ENCODE assay signal across 19 cellular contexts in genomic region chr5:116613445-116613844, GRCh38. TPM values are rescaled to one million over a fixed set of nuclear protein-coding genes. Genes with fewer than 3 reads are reported as not detected.
A peak's percentile ranks its signal among the peaks of the same experiment; 100 is the strongest.
DNase-seq lines count a peak whose midpoint lies in the region; ATAC-seq lines count a peak whose summit lies in the region.
"Had no signal": no experiment of that assay in that cellular context is flagged by ENCODE, and none has a peak within 500 bp of the region (broad histone marks: within the 10 kb centered on the region; RNA-seq: fewer than 3 reads in every experiment).

No MANE protein-coding gene starts in this region.

- H2BK15ac ChIP-seq in mesendoderm (replicated peaks; ENCODE audit: low read depth), result no peak overlapping the region

- H3K4ac ChIP-seq in mesendoderm (ENCODE audit: low read depth, low read length), result peak overlapping the region; percentile 41

- no peak overlapping the region for H2BK120ac ChIP-seq in mesendoderm (ENCODE audit: low read depth, low read length)

- no peak overlapping the region for H3K18ac ChIP-seq in mesendoderm (ENCODE audit: low read length)

- H3K27ac ChIP-seq in mesendoderm (ENCODE audit: low read depth, low read length), result no peak overlapping the region

- no peak overlapping the region for H4K8ac ChIP-seq in mesendoderm (ENCODE audit: low read depth, low read length)

- peaks cover 4% of the 10 kb centered on the region for H3K4me1 ChIP-seq in mesendoderm (ENCODE audit: control insufficient read depth, low read depth, low read length)
- H3K4me1 ChIP-seq: BE2C had no signal

- no peaks in the 10 kb centered on the region for H3K79me1 ChIP-seq in mesendoderm (ENCODE audit: low read length)

- no peak overlapping the region for H3K23ac ChIP-seq in mesendoderm (ENCODE audit: low read length)

- WGBS in mesendoderm (ENCODE audit: extremely low coverage, insufficient coverage, low lambda C conversion rate), result no CpG with 5 or more reads among the region's 1 CpG

- H4K5ac ChIP-seq in mesendoderm (ENCODE audit: low read length), result no peak overlapping the region

- H2BK5ac ChIP-seq in mesendoderm (ENCODE audit: low read length), result no peak overlapping the region

- no peaks in the 10 kb centered on the region for H3K36me3 ChIP-seq in mesendoderm (ENCODE audit: control insufficient read depth, insufficient read depth, low read length)
- H3K36me3 ChIP-seq: BE2C had no signal

- no peak overlapping the region for H3K56ac ChIP-seq in mesendoderm (ENCODE audit: low read length)

- peak; percentile 47 for ATAC-seq in GM18909 (IDR thresholded peaks at IDR 0.05; ENCODE audit: poor library complexity, unreplicated experiment)
- peak; percentile 22 for ATAC-seq in GM21737 (IDR thresholded peaks at IDR 0.05; ENCODE audit: unreplicated experiment)
- ATAC-seq in HG03175 (IDR thresholded peaks at IDR 0.05; ENCODE audit: unreplicated experiment), result peak; percentile 36
- ATAC-seq: activated CD4-positive, CD25-positive, alpha-beta regulatory T cell treated with anti-CD3 and anti-CD28 coated beads, Interleukin-2, amount 50 U/mL, for 24 hours had no signal

- no peak overlapping the region for H3K9ac ChIP-seq in mesendoderm (ENCODE audit: low read length)

- no peak overlapping the region for H2AK5ac ChIP-seq in mesendoderm (ENCODE audit: low read length)

- in situ Hi-C loops in ACHN (cut with HindIII; ENCODE audit: low pct_ligation_motif_present, low pct_unique_long_range_greater_than_20kb, low sequenced_read_pairs), result no loop called here

- DNase-seq in mesendoderm (no peak), ACHN (no peak), NCI-H1048 (lab: John Stamatoyannopoulos, UW) (no peak), NCI-H774 (lab: John Stamatoyannopoulos, UW) (no peak)
- no peak for DNase-seq in activated CD4-positive, alpha-beta T cell treated with anti-CD3 and anti-CD28 coated beads, Interleukin-2, amount 50 U/mL, for 4 hours
- DNase-seq: activated naive CD4-positive, alpha-beta T cell treated with Interleukin-2 at 50 U/mL for 16 hours; BE2C; DMS 273 treated with DMSO at 0.1 percent for 48 hours; HCEC 1CT; hippocampal formation; NCI-H2081 treated with DMSO at 0.1 percent for 48 hours; NCI-H526 treated with DMSO at 0.1 percent for 48 hours; posterior cingulate gyrus; RPMI8226; T-helper 2 cell had no signal

- H3K4me2 ChIP-seq in mesendoderm (ENCODE audit: low read length), result no peak overlapping the region

- H3K79me2 ChIP-seq in mesendoderm (ENCODE audit: control insufficient read depth, insufficient read depth, low read length), result no peaks in the 10 kb centered on the region

- H3K27me3 ChIP-seq in mesendoderm (ENCODE audit: insufficient read depth, low read length, poor library complexity), result no peaks in the 10 kb centered on the region
- H3K27me3 ChIP-seq: BE2C had no signal

- H3K4me3 ChIP-seq in mesendoderm (ENCODE audit: low read length), result no peak overlapping the region

RNA-seq across cellular contexts. Expression of gene SEMA6A, which starts 38.8 kb away (rescaled TPM):
- polyA plus RNA-seq in mesendoderm (2013, experiment 1 of 2), result 325 TPM
- 338 TPM for polyA plus RNA-seq in mesendoderm (2013, experiment 2 of 2)
